In genomic region chr1:33181906-33182305, GRCh38 we compare ENCODE assay signal across 8 cellular contexts. TPM values are rescaled to one million over a fixed set of nuclear protein-coding genes. Genes with fewer than 3 reads are reported as not detected.
A peak's percentile ranks its signal among the peaks of the same experiment; 100 is the strongest.
DNase-seq lines count a peak whose midpoint lies in the region; ATAC-seq lines count a peak whose summit lies in the region.

TSS of gene TRIM62 (minus strand) at chr1:33182043. CDS start at chr1:33181432, 611 bp downstream.

- H2AFZ ChIP-seq in mesenchymal stem cell (ENCODE audit: low read depth, low read length) = peak within 1 kb of the TSS; percentile 56

- peak; percentile 51 for DNase-seq in SIG-M5 treated with dmso at 0.1 percent for 504 hours (lab: John Stamatoyannopoulos, UW; ENCODE audit: unreplicated experiment)
- DNase-seq in SIG-M5 (lab: John Stamatoyannopoulos, UW) = no peak
- peak; percentile 85 for DNase-seq in NCI-H82 treated with DMSO at 0.1 percent for 48 hours (lab: John Stamatoyannopoulos, UW; ENCODE audit: unreplicated experiment)
- peak; percentile 88 for DNase-seq in activated CD8-positive, alpha-beta memory T cell treated with anti-CD3 and anti-CD28 coated beads for 24 hours
- DNase-seq in effector memory CD4-positive, alpha-beta T cell = peak; percentile 63 to 70 (median 64)
- peak; percentile 86 for DNase-seq in mesenchymal stem cell
- DNase-seq in stimulated activated CD8-positive, alpha-beta memory T cell treated with anti-CD3 and anti-CD28 coated beads, Interleukin-12 subunit alpha, Interleukin-12 subunit beta, amount 100 ng/mL, for 24 hours (ENCODE audit: extremely low read depth) = peak; percentile 54

- H3K4me1 ChIP-seq in effector memory CD4-positive, alpha-beta T cell (ENCODE audit: control insufficient read depth, insufficient read depth, low read length, poor library complexity, severe bottlenecking) = peaks cover 10% of the 10 kb centered on the region
- H3K4me1 ChIP-seq in mesenchymal stem cell (ENCODE audit: control insufficient read depth, insufficient read depth, low read depth, low read length) = peaks cover 29% of the 10 kb centered on the region

- H3K36me3 ChIP-seq in effector memory CD4-positive, alpha-beta T cell (ENCODE audit: control insufficient read depth, insufficient read depth, low read length) = no peaks in the 10 kb centered on the region
- H3K36me3 ChIP-seq in mesenchymal stem cell (ENCODE audit: control insufficient read depth in 1 of 2, insufficient read depth in 2 of 2, low read depth in 1 of 2, low read length in 2 of 2) = peaks cover 11 to 20% of the 10 kb centered on the region in 2 experiments

- peak within 1 kb of the TSS; percentile 77 for H2AK5ac ChIP-seq in mesenchymal stem cell (ENCODE audit: low read length, severe bottlenecking)

- H3K4me3 ChIP-seq in effector memory CD4-positive, alpha-beta T cell (ENCODE audit: insufficient read depth, low read depth, low read length, poor library complexity, severe bottlenecking) = peak within 1 kb of the TSS; percentile 85
- peak within 1 kb of the TSS; percentile 83 to 87 for H3K4me3 ChIP-seq in mesenchymal stem cell (ENCODE audit: insufficient read depth in 1 of 2, low read depth in 1 of 2, low read length in 2 of 2)

- no peaks in the 10 kb centered on the region for H3K27me3 ChIP-seq in effector memory CD4-positive, alpha-beta T cell (replicated peaks; ENCODE audit: control insufficient read depth, insufficient read depth, low read length, poor library complexity, severe bottlenecking)
- H3K27me3 ChIP-seq in mesenchymal stem cell (ENCODE audit: control insufficient read depth in 1 of 2, insufficient read depth in 1 of 2, low read length in 2 of 2) = peaks cover 0 to 17% of the 10 kb centered on the region in 2 experiments

- peak; percentile 52 for ATAC-seq in HG03571 (IDR thresholded peaks at IDR 0.05; ENCODE audit: unreplicated experiment)

- H2BK120ac ChIP-seq in mesenchymal stem cell (ENCODE audit: low read depth, low read length) = peak within 1 kb of the TSS; percentile 77

- peak within 1 kb of the TSS; percentile 67 for H4K91ac ChIP-seq in mesenchymal stem cell (ENCODE audit: low read length)

- peaks cover 4% of the 10 kb centered on the region for H3K79me1 ChIP-seq in mesenchymal stem cell (replicated peaks; ENCODE audit: low read length, poor library complexity, severe bottlenecking)

- H3K18ac ChIP-seq in mesenchymal stem cell (ENCODE audit: low read depth in 1 of 2, low read length in 2 of 2) = peak within 1 kb of the TSS; percentile 85 to 97

- no peak within 1 kb of the TSS for H2BK15ac ChIP-seq in mesenchymal stem cell (ENCODE audit: low read depth, poor library complexity, severe bottlenecking)

- H3K4ac ChIP-seq in mesenchymal stem cell (ENCODE audit: low read depth in 1 of 2, low read length in 2 of 2) = peak within 1 kb of the TSS in 1 of 2 experiments; percentile 47

- H3K23ac ChIP-seq in mesenchymal stem cell (ENCODE audit: low read length in 2 of 2) = peak within 1 kb of the TSS in 1 of 2 experiments; percentile 46

- peak within 1 kb of the TSS; percentile 60 for H3K9ac ChIP-seq in mesenchymal stem cell (ENCODE audit: low read length)

- peak within 1 kb of the TSS; percentile 55 for H3K27ac ChIP-seq in effector memory CD4-positive, alpha-beta T cell (ENCODE audit: insufficient read depth, low read length, poor library complexity, severe bottlenecking)
- peak within 1 kb of the TSS; percentile 88 for H3K27ac ChIP-seq in mesenchymal stem cell (ENCODE audit: low read length, poor library complexity, severe bottlenecking)

- H4K8ac ChIP-seq in mesenchymal stem cell (ENCODE audit: low read length) = peak within 1 kb of the TSS; percentile 78

- peak within 1 kb of the TSS; percentile 39 for H2BK5ac ChIP-seq in mesenchymal stem cell (ENCODE audit: low read depth, low read length, poor library complexity, severe bottlenecking)

- H3K14ac ChIP-seq in mesenchymal stem cell (ENCODE audit: low read length in 2 of 2) = peak within 1 kb of the TSS in 1 of 2 experiments; percentile 72

- H2BK12ac ChIP-seq in mesenchymal stem cell (ENCODE audit: low read length in 2 of 2) = peak within 1 kb of the TSS in 1 of 2 experiments; percentile 67

- peak within 1 kb of the TSS; percentile 84 for H3K4me2 ChIP-seq in mesenchymal stem cell (ENCODE audit: low read length, poor library complexity, severe bottlenecking)

- no peaks in the 10 kb centered on the region for H3K9me3 ChIP-seq in effector memory CD4-positive, alpha-beta T cell (ENCODE audit: control insufficient read depth, low read length)
- H3K9me3 ChIP-seq in mesenchymal stem cell (ENCODE audit: control insufficient read depth, low read length) = no peaks in the 10 kb centered on the region

- under 1% methylated on average over 19 of the region's 35 CpGs for WGBS in mesenchymal stem cell

RNA-seq across cellular contexts. Expression of gene TRIM62, which starts in this region (rescaled TPM):
- polyA plus RNA-seq in mesenchymal stem cell (2013, experiment 1 of 2) = 10.9 TPM
- 10.9 TPM for polyA plus RNA-seq in mesenchymal stem cell (2013, experiment 2 of 2)
